In the genomic region with DNA sequence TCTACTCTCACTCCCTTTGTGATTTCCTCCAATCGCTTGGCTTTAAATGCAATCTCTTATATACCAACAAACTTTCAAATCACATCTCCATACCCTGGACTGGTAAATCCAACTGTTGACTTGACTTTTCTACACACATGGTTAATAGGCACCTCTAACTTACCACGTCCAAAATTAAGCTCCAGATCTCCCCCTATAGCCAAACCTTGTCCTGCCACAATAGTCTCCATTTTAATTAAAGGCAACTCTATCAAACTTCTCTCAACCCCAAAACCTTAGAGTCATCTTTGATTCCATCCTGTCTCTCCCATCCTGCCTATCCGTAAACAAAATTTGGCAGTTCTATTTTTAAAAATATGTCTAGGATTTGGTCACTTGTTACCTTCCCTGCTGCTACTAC, we compare ENCODE assay signal across 1 cellular context.
TF ChIP-seq lines count a peak whose summit lies in the region.

No MANE protein-coding gene starts in this region.

TF ChIP-seq in GM23338, 12 proteins besides CTCF, POLR2A, EP300 and RAD21 (continued from another document):
- TF ChIP-seq, protein P1, sequence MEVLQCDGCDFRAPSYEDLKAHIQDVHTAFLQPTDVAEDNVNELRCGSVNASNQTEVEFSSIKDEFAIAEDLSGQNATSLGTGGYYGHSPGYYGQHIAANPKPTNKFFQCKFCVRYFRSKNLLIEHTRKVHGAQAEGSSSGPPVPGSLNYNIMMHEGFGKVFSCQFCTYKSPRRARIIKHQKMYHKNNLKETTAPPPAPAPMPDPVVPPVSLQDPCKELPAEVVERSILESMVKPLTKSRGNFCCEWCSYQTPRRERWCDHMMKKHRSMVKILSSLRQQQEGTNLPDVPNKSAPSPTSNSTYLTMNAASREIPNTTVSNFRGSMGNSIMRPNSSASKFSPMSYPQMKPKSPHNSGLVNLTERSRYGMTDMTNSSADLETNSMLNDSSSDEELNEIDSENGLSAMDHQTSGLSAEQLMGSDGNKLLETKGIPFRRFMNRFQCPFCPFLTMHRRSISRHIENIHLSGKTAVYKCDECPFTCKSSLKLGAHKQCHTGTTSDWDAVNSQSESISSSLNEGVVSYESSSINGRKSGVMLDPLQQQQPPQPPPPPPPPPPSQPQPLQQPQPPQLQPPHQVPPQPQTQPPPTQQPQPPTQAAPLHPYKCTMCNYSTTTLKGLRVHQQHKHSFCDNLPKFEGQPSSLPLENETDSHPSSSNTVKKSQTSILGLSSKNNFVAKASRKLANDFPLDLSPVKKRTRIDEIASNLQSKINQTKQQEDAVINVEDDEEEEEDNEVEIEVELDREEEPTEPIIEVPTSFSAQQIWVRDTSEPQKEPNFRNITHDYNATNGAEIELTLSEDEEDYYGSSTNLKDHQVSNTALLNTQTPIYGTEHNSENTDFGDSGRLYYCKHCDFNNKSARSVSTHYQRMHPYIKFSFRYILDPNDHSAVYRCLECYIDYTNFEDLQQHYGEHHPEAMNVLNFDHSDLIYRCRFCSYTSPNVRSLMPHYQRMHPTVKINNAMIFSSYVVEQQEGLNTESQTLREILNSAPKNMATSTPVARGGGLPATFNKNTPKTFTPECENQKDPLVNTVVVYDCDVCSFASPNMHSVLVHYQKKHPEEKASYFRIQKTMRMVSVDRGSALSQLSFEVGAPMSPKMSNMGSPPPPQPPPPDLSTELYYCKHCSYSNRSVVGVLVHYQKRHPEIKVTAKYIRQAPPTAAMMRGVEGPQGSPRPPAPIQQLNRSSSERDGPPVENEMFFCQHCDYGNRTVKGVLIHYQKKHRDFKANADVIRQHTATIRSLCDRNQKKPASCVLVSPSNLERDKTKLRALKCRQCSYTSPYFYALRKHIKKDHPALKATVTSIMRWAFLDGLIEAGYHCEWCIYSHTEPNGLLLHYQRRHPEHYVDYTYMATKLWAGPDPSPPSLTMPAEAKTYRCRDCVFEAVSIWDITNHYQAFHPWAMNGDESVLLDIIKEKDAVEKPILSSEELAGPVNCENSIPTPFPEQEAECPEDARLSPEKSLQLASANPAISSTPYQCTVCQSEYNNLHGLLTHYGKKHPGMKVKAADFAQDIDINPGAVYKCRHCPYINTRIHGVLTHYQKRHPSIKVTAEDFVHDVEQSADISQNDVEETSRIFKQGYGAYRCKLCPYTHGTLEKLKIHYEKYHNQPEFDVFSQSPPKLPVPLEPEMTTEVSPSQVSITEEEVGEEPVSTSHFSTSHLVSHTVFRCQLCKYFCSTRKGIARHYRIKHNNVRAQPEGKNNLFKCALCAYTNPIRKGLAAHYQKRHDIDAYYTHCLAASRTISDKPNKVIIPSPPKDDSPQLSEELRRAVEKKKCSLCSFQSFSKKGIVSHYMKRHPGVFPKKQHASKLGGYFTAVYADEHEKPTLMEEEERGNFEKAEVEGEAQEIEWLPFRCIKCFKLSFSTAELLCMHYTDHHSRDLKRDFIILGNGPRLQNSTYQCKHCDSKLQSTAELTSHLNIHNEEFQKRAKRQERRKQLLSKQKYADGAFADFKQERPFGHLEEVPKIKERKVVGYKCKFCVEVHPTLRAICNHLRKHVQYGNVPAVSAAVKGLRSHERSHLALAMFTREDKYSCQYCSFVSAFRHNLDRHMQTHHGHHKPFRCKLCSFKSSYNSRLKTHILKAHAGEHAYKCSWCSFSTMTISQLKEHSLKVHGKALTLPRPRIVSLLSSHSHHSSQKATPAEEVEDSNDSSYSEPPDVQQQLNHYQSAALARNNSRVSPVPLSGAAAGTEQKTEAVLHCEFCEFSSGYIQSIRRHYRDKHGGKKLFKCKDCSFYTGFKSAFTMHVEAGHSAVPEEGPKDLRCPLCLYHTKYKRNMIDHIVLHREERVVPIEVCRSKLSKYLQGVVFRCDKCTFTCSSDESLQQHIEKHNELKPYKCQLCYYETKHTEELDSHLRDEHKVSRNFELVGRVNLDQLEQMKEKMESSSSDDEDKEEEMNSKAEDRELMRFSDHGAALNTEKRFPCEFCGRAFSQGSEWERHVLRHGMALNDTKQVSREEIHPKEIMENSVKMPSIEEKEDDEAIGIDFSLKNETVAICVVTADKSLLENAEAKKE (CRISPR knock-in tag; IDR thresholded peaks at IDR 0.05): no peak
- TF ChIP-seq EZH2 (IDR thresholded peaks at IDR 0.05; ENCODE audit: low read depth, unreplicated experiment): no peak
